In genomic region chr11:20388096-20389055, GRCh38 we compare ENCODE assay signal across 7 cellular contexts. TPM values are rescaled to one million over a fixed set of nuclear protein-coding genes. Genes with fewer than 3 reads are reported as not detected.
DNase-seq lines count a peak whose midpoint lies in the region; ATAC-seq and TF ChIP-seq lines count a peak whose summit lies in the region.

No MANE protein-coding gene starts in this region.

- peaks cover 28% of the 10 kb centered on the region for H3K4me1 Mint-ChIP-seq in activated B cell treated with CpG ODN at 0.5 μM for 24 hours

- intact Hi-C loops in activated B cell treated with CpG ODN at 0.5 μM for 24 hours (cut with micrococcal nuclease): loop anchor here (10.0 kb wide), 1 partner anchor 1274 kb away; the partner anchor contains the start of gene ZDHHC13

- H3K27me3 ChIP-seq in HL-60 (ENCODE audit: insufficient read depth, poor library complexity, severe bottlenecking) (no peaks in the 10 kb centered on the region), osteoblast (ENCODE audit: insufficient read depth, low read length) (no peaks in the 10 kb centered on the region)

- H3K9me3 ChIP-seq in osteoblast (ENCODE audit: low read depth, low read length): no peaks in the 10 kb centered on the region

- peak overlapping the region; percentile 100 for H3K27ac Mint-ChIP-seq in activated B cell treated with CpG ODN at 0.5 μM for 24 hours

- H3K4me3 Mint-ChIP-seq in activated B cell treated with CpG ODN at 0.5 μM for 24 hours: peak overlapping the region; percentile 97

- peak overlapping the region; percentile 94 for H2AFZ ChIP-seq in osteoblast (ENCODE audit: low read length)

- ATAC-seq in GM19438 (IDR thresholded peaks at IDR 0.05; ENCODE audit: low read depth, unreplicated experiment) (peak; percentile 23), activated B cell treated with CpG ODN at 0.5 μM for 24 hours (ENCODE audit: low read depth) (no peak)

- no peaks in the 10 kb centered on the region for H3K27me3 Mint-ChIP-seq in activated B cell treated with CpG ODN at 0.5 μM for 24 hours

- H3K36me3 ChIP-seq in osteoblast (ENCODE audit: insufficient read depth, low read length): peaks cover 6% of the 10 kb centered on the region

- CTCF ChIA-PET in activated B cell treated with CpG ODN at 0.5 μM for 24 hours (lab: Charles Lee): interaction anchor here (1.0 kb wide), 1 partner anchor 8 kb away, joined by 4 read pairs; no protein-coding TSS in a partner anchor

- DNase-seq in ELR (ENCODE audit: low read depth): peak; percentile 20
- peak in 1 of 2 experiments; percentile 16 for DNase-seq in HL-60 (ENCODE audit: low read depth in 1 of 2, low spot score in 1 of 2)
- DNase-seq in activated B cell treated with CpG ODN at 0.5 μM for 24 hours: no peak
- peak; percentile 54 for DNase-seq in fibroblast of gingiva (ENCODE audit: low read depth)
- peak; percentile 54 for DNase-seq in osteoblast (ENCODE audit: insufficient read length, low spot score, missing footprints)
- DNase-seq in dedifferentiated amniotic fluid mesenchymal stem cell (ENCODE audit: extremely low spot score): no peak

- peaks cover 7% of the 10 kb centered on the region for H3K4me1 ChIP-seq in osteoblast (ENCODE audit: insufficient read depth, low read length)

- H4K20me1 ChIP-seq in osteoblast (ENCODE audit: insufficient read depth, low read length): no peaks in the 10 kb centered on the region

- H3K79me2 ChIP-seq in osteoblast (ENCODE audit: insufficient read depth, low read length): peaks cover 12% of the 10 kb centered on the region

- TF ChIP-seq CTCF in HL-60 (IDR thresholded peaks at IDR 0.05; ENCODE audit: insufficient read depth, low read length) (no peak), activated B cell treated with CpG ODN at 0.5 μM for 24 hours (IDR thresholded peaks at IDR 0.05) (no peak), osteoblast (IDR thresholded peaks at IDR 0.05; ENCODE audit: extremely low read depth, low read depth, low read length) (no peak)

- H3K4me3 ChIP-seq in HL-60 (replicated peaks; ENCODE audit: insufficient read depth, low read length) (peak overlapping the region; percentile 84), osteoblast (ENCODE audit: insufficient read depth, low read length) (peak overlapping the region; percentile 86)

- no peaks in the 10 kb centered on the region for H3K9me3 Mint-ChIP-seq in activated B cell treated with CpG ODN at 0.5 μM for 24 hours

- peaks cover 32% of the 10 kb centered on the region for H3K36me3 Mint-ChIP-seq in activated B cell treated with CpG ODN at 0.5 μM for 24 hours (ENCODE audit: low read depth)

- peak overlapping the region; percentile 99 for H3K4me2 ChIP-seq in osteoblast (ENCODE audit: insufficient read depth, low read length)

- peak overlapping the region; percentile 94 for H3K27ac ChIP-seq in HL-60 (replicated peaks)
- H3K27ac ChIP-seq in osteoblast (ENCODE audit: low read depth, low read length): peak overlapping the region; percentile 87

- POLR2A ChIA-PET in activated B cell treated with CpG ODN at 0.5 μM for 24 hours (lab: Charles Lee): interaction anchor here (1.5 to 3.1 kb wide), 2 partner anchors 21 to 25 kb away, joined by 4 to 22 read pairs; partner anchors contain the start of gene HTATIP2

RNA-seq across cellular contexts. Expression of gene PRMT3, which starts 0.9 kb away (rescaled TPM):
- 21.7 and 24.9 TPM in 2 replicates for total RNA-seq in activated B cell treated with CpG ODN at 0.5 μM for 24 hours
- 20.3 and 20.6 TPM in 2 replicates for total RNA-seq in osteoblast

RNA-seq across cellular contexts. Expression of gene HTATIP2, which starts 24.9 kb away (rescaled TPM):
- total RNA-seq in activated B cell treated with CpG ODN at 0.5 μM for 24 hours (35.7 and 36.5 TPM in 2 replicates), osteoblast (24.2 and 46.3 TPM in 2 replicates)

Comparison
In these comparisons a context has a peak if more than half of its experiments do, and no peak if none do; other contexts are left out.
1. DNase-seq: peak in ELR (single experiment), fibroblast of gingiva (single experiment) and osteoblast (single experiment); none in activated B cell treated with CpG ODN at 0.5 μM for 24 hours (single experiment) and dedifferentiated amniotic fluid mesenchymal stem cell (single experiment).